19 cellular contexts compared by ENCODE assay signal in genomic region chr1:236011641-236012040, GRCh38.
"Had no signal": no experiment of that assay in that cellular context is flagged by ENCODE, and none has a peak within 500 bp of the region (broad histone marks: within the 10 kb centered on the region; RNA-seq: fewer than 3 reads in every experiment).

No MANE protein-coding gene starts in this region.

- H3K9me3 ChIP-seq: pancreas had no signal

- H3K4me3 ChIP-seq: pancreas had no signal

- H3K4me1 ChIP-seq: pancreas had no signal

- H3K9me3 Mint-ChIP-seq: activated naive CD4-positive, alpha-beta T cell treated with anti-CD3 and anti-CD28 coated beads for 36 hours; activated naive CD8-positive, alpha-beta T cell treated with anti-CD3 and anti-CD28 coated beads, Interleukin-2, amount 50 U/mL, for 24 hours; activated T-helper 2 cell treated with anti-CD3 and anti-CD28 coated beads, Interferon-gamma antibody, Interleukin-2, Interleukin-4, amounts not matched to agents 10 μg/mL and 5 μg/mL and 100 μg/mL, durations not matched to agents 14 hours and 24 hours and 36 hours; dendritic cell treated with granulocyte-macrophage colony-stimulating factor and Interleukin-4, amounts not matched to agents 40 ng/mL and 50 ng/mL, for 4 days; stimulated activated naive B cell treated with anti-CD40 and anti-IgM and Interleukin-4, amounts not matched to agents 10 μg/mL and 1 μg/mL and 100 μg/mL, for 72 hours had no signal

- FAIRE-seq: islet of Langerhans, pancreas had no signal

- H3K4me3 Mint-ChIP-seq: activated CD8-positive, alpha-beta memory T cell treated with anti-CD3 and anti-CD28 coated beads, Interleukin-2, amount 10 ng/mL, durations not matched to agents 7 days and 5 days; activated naive CD4-positive, alpha-beta T cell treated with anti-CD3 and anti-CD28 coated beads for 36 hours; activated naive CD8-positive, alpha-beta T cell treated with anti-CD3 and anti-CD28 coated beads, Interleukin-2, amount 50 U/mL, for 24 hours; dendritic cell treated with granulocyte-macrophage colony-stimulating factor and Interleukin-4, amounts not matched to agents 40 ng/mL and 50 ng/mL, for 4 days; stimulated activated naive B cell treated with anti-CD40 and anti-IgM and Interleukin-4, amounts not matched to agents 10 μg/mL and 1 μg/mL and 100 μg/mL, for 72 hours; type B pancreatic cell had no signal

- H3K27ac ChIP-seq: epithelial cell of prostate, pancreas had no signal

- H3K36me3 ChIP-seq: pancreas had no signal

- H3K27me3 ChIP-seq: pancreas had no signal

- H3K27me3 Mint-ChIP-seq: activated naive CD8-positive, alpha-beta T cell treated with anti-CD3 and anti-CD28 coated beads, Interleukin-2, amount 50 U/mL, for 24 hours; dendritic cell treated with granulocyte-macrophage colony-stimulating factor and Interleukin-4, amounts not matched to agents 40 ng/mL and 50 ng/mL, for 4 days; stimulated activated naive B cell treated with anti-CD40 and anti-IgM and Interleukin-4, amounts not matched to agents 10 μg/mL and 1 μg/mL and 100 μg/mL, for 72 hours; type B pancreatic cell had no signal

- DNase-seq: activated CD4-positive, alpha-beta T cell treated with anti-CD3 and anti-CD28 coated beads, Interleukin-2, amount 50 U/mL, for 48 hours; activated CD4-positive, CD25-positive, alpha-beta regulatory T cell treated with anti-CD3 and anti-CD28 coated beads, Interleukin-2, amount 50 U/mL, for 72 hours; activated CD8-positive, alpha-beta memory T cell treated with anti-CD3 and anti-CD28 coated beads, Interleukin-2, amount 10 ng/mL, durations not matched to agents 7 days and 5 days; activated naive CD4-positive, alpha-beta T cell treated with anti-CD3 and anti-CD28 coated beads for 36 hours; activated naive CD8-positive, alpha-beta T cell treated with anti-CD3 and anti-CD28 coated beads, Interleukin-2, amount 50 U/mL, for 24 hours; activated T-cell treated with anti-CD3 and anti-CD28 coated beads, Interleukin-2, amount 50 U/mL, for 1 hour; aorta; effector memory CD4-positive, alpha-beta T cell; stimulated activated CD4-positive, alpha-beta T cell treated with anti-CD3 and anti-CD28 coated beads, Interleukin-15, amount 100 ng/mL, for 24 hours; stimulated activated CD4-positive, alpha-beta T cell treated with anti-CD3 and anti-CD28 coated beads, Interleukin-4, amount 100 ng/mL, for 1 hour; stimulated activated naive B cell treated with anti-CD40 and anti-IgM and Interleukin-4, amounts not matched to agents 10 μg/mL and 1 μg/mL and 100 μg/mL, for 72 hours; substantia nigra; T-helper 1 cell had no signal

- H3K4me1 Mint-ChIP-seq: activated CD8-positive, alpha-beta memory T cell treated with anti-CD3 and anti-CD28 coated beads, Interleukin-2, amount 10 ng/mL, durations not matched to agents 7 days and 5 days; activated naive CD8-positive, alpha-beta T cell treated with anti-CD3 and anti-CD28 coated beads, Interleukin-2, amount 50 U/mL, for 24 hours; stimulated activated naive B cell treated with anti-CD40 and anti-IgM and Interleukin-4, amounts not matched to agents 10 μg/mL and 1 μg/mL and 100 μg/mL, for 72 hours had no signal

- H3K27ac Mint-ChIP-seq: activated CD8-positive, alpha-beta memory T cell treated with anti-CD3 and anti-CD28 coated beads, Interleukin-2, amount 10 ng/mL, durations not matched to agents 7 days and 5 days; activated naive CD4-positive, alpha-beta T cell treated with anti-CD3 and anti-CD28 coated beads for 36 hours; activated naive CD8-positive, alpha-beta T cell treated with anti-CD3 and anti-CD28 coated beads, Interleukin-2, amount 50 U/mL, for 24 hours; activated T-helper 2 cell treated with anti-CD3 and anti-CD28 coated beads, Interferon-gamma antibody, Interleukin-2, Interleukin-4, amounts not matched to agents 10 μg/mL and 5 μg/mL and 100 μg/mL, durations not matched to agents 14 hours and 24 hours and 36 hours; dendritic cell treated with granulocyte-macrophage colony-stimulating factor and Interleukin-4, amounts not matched to agents 40 ng/mL and 50 ng/mL, for 4 days; stimulated activated naive B cell treated with anti-CD40 and anti-IgM and Interleukin-4, amounts not matched to agents 10 μg/mL and 1 μg/mL and 100 μg/mL, for 72 hours; type B pancreatic cell had no signal

- ATAC-seq: activated CD8-positive, alpha-beta memory T cell treated with anti-CD3 and anti-CD28 coated beads, Interleukin-2, amount 10 ng/mL, durations not matched to agents 7 days and 5 days; activated naive CD8-positive, alpha-beta T cell treated with anti-CD3 and anti-CD28 coated beads, Interleukin-2, amount 50 U/mL, for 24 hours; stimulated activated naive B cell treated with anti-CD40 and anti-IgM and Interleukin-4, amounts not matched to agents 10 μg/mL and 1 μg/mL and 100 μg/mL, for 72 hours had no signal

- H3K36me3 Mint-ChIP-seq: activated CD8-positive, alpha-beta memory T cell treated with anti-CD3 and anti-CD28 coated beads, Interleukin-2, amount 10 ng/mL, durations not matched to agents 7 days and 5 days; stimulated activated naive B cell treated with anti-CD40 and anti-IgM and Interleukin-4, amounts not matched to agents 10 μg/mL and 1 μg/mL and 100 μg/mL, for 72 hours had no signal
